ENCODE assay signal across 20 cellular contexts in genomic region chr16:66918803-66919568, GRCh38. TPM values are rescaled to one million over a fixed set of nuclear protein-coding genes. Genes with fewer than 3 reads are reported as not detected.
DNase-seq lines count a peak whose midpoint lies in the region; FAIRE-seq and TF ChIP-seq lines count a peak whose summit lies in the region.
"Had no signal": no experiment of that assay in that cellular context is flagged by ENCODE, and none has a peak within 500 bp of the region (broad histone marks: within the 10 kb centered on the region; RNA-seq: fewer than 3 reads in every experiment).

Gene CDH16 (minus strand): TSS chr16:66918885. CDS start chr16:66918065, 820 bp downstream.

- TF ChIP-seq CTCF in left ventricle myocardium inferior (IDR thresholded peaks at IDR 0.05; ENCODE audit: borderline replicate concordance): no peak
- no peak for TF ChIP-seq CTCF in brain microvascular endothelial cell (IDR thresholded peaks at IDR 0.05; ENCODE audit: low read depth, low read length, missing control alignments)

- H3K27me3 ChIP-seq in left ventricle myocardium inferior (ENCODE audit: low read depth) (peaks cover 23% of the 10 kb centered on the region), neuronal stem cell (ENCODE audit: control insufficient read depth in 3 of 3, insufficient read depth in 3 of 3, low read depth in 1 of 3, low read length in 3 of 3) (peaks cover 0 to 54% (median 8%) of the 10 kb centered on the region in 3 experiments), brain microvascular endothelial cell (replicated peaks) (peaks cover 9% of the 10 kb centered on the region)
- H3K27me3 ChIP-seq: sigmoid colon, vagina had no signal

- no CpG with 5 or more reads among the region's 7 CpGs for WGBS in neuronal stem cell (ENCODE audit: extremely low coverage in 2 of 2, insufficient read length in 2 of 2, insufficient replicate concordance in 1 of 2), 2 donors

- in situ Hi-C loops in brain microvascular endothelial cell (cut with HindIII; ENCODE audit: low pct_ligation_motif_present, low sequenced_read_pairs): no loop called here

- H3K4ac ChIP-seq in neuronal stem cell (ENCODE audit: low read length): no peak within 1 kb of the TSS

- H3K18ac ChIP-seq in neuronal stem cell (ENCODE audit: low read length): peak within 1 kb of the TSS; percentile 66

- peaks cover 51% of the 10 kb centered on the region for H3K4me1 ChIP-seq in left ventricle myocardium inferior
- peaks cover 0 to 18% of the 10 kb centered on the region in 2 donors for H3K4me1 ChIP-seq in neuronal stem cell (ENCODE audit: control insufficient read depth in 2 of 2, insufficient read depth in 1 of 2, low read depth in 1 of 2, low read length in 2 of 2)
- H3K4me1 ChIP-seq: vagina had no signal

- no peak within 1 kb of the TSS for H2BK120ac ChIP-seq in neuronal stem cell (ENCODE audit: low read depth, low read length)

- H2BK15ac ChIP-seq in neuronal stem cell (ENCODE audit: low read length): no peak within 1 kb of the TSS

- DNase-seq in COLO668 (lab: John Stamatoyannopoulos, UW; ENCODE audit: unreplicated experiment): peak; percentile 69
- DNase-seq in RCC 7860 (ENCODE audit: low spot score): peak; percentile 88
- DNase-seq in left ventricle myocardium inferior: no peak
- DNase-seq in neuronal stem cell (ENCODE audit: low spot score): no peak
- DNase-seq in brain microvascular endothelial cell: no peak
- no peak for DNase-seq in NCI-H1436 (lab: John Stamatoyannopoulos, UW)
- no peak for DNase-seq in DMS114 treated with DMSO at 0.1 percent for 48 hours (lab: John Stamatoyannopoulos, UW; ENCODE audit: unreplicated experiment)
- DNase-seq in posterior vena cava (ENCODE audit: low spot score): no peak
- DNase-seq: activated CD8-positive, alpha-beta T cell treated with anti-CD3 and anti-CD28 coated beads for 36 hours; activated T-cell treated with anti-CD3 and anti-CD28 coated beads, Interleukin-2, amount 50 U/mL, for 72 hours; H9; NCI-H1930; NCI-H524 treated with DMSO at 0.1 percent for 48 hours; sigmoid colon; SJCRH30; stimulated activated CD4-positive, alpha-beta T cell treated with anti-CD3 and anti-CD28 coated beads, Interleukin-2, amount 100 ng/mL, for 24 hours had no signal

- intact Hi-C loops in left ventricle myocardium inferior (cut with micrococcal nuclease): no loop called here
- intact Hi-C loops in posterior vena cava (cut with DNase I): no loop called here

- peak within 1 kb of the TSS; percentile 78 for H3K9ac ChIP-seq in neuronal stem cell (ENCODE audit: low read depth, low read length, poor library complexity)

- no peak within 1 kb of the TSS for H2BK12ac ChIP-seq in neuronal stem cell (ENCODE audit: low read length)

- no peak within 1 kb of the TSS for H3K14ac ChIP-seq in neuronal stem cell (ENCODE audit: low read length)

- H3K9me3 ChIP-seq in left ventricle myocardium inferior (replicated peaks): no peaks in the 10 kb centered on the region
- no peaks in the 10 kb centered on the region for H3K9me3 ChIP-seq in neuronal stem cell (replicated peaks in 1 of 2; ENCODE audit: control insufficient read depth in 2 of 2, insufficient read depth in 1 of 2, low read depth in 1 of 2, low read length in 2 of 2)
- H3K9me3 ChIP-seq: sigmoid colon, SJCRH30, vagina had no signal

- FAIRE-seq in RCC 7860 (lab: Jason Lieb, UNC): peak; percentile 93
- FAIRE-seq: K562 had no signal

- H2AK5ac ChIP-seq in neuronal stem cell (ENCODE audit: low read depth, low read length): peak within 1 kb of the TSS; percentile 31

- H3K27ac ChIP-seq in left ventricle myocardium inferior (replicated peaks) (peak within 1 kb of the TSS; percentile 96), neuronal stem cell (replicated peaks; ENCODE audit: low read length) (no peak within 1 kb of the TSS), brain microvascular endothelial cell (no peak within 1 kb of the TSS)
- H3K27ac ChIP-seq: SJCRH30, vagina had no signal

- no peaks in the 10 kb centered on the region for H3K79me1 ChIP-seq in neuronal stem cell (ENCODE audit: low read depth, low read length)

- H3K4me3 ChIP-seq in left ventricle myocardium inferior (no peak within 1 kb of the TSS), neuronal stem cell (ENCODE audit: low read length in 2 of 2) (no peak within 1 kb of the TSS), brain microvascular endothelial cell (ENCODE audit: low read depth, low read length) (no peak within 1 kb of the TSS)
- H3K4me3 ChIP-seq: K562, sigmoid colon, SJCRH30, vagina had no signal

- H4K8ac ChIP-seq in neuronal stem cell (ENCODE audit: low read depth, low read length): no peak within 1 kb of the TSS

- H3K23ac ChIP-seq in neuronal stem cell (ENCODE audit: low read depth, low read length, poor library complexity): peak within 1 kb of the TSS; percentile 25

- H4K91ac ChIP-seq in neuronal stem cell (ENCODE audit: low read depth, low read length, poor library complexity): no peak within 1 kb of the TSS

- no peak within 1 kb of the TSS for H2BK5ac ChIP-seq in neuronal stem cell (ENCODE audit: low read length)

- H3K4me2 ChIP-seq in neuronal stem cell (ENCODE audit: insufficient read depth, low read length, poor library complexity, severe bottlenecking): no peak within 1 kb of the TSS

- no peak within 1 kb of the TSS for H2AFZ ChIP-seq in neuronal stem cell (ENCODE audit: low read length)

- H3K36me3 ChIP-seq in left ventricle myocardium inferior (peaks cover 15% of the 10 kb centered on the region), neuronal stem cell (replicated peaks in 1 of 2; ENCODE audit: control insufficient read depth in 2 of 2, insufficient read depth in 2 of 2, low read length in 2 of 2) (no peaks in the 10 kb centered on the region), brain microvascular endothelial cell (replicated peaks) (no peaks in the 10 kb centered on the region)
- H3K36me3 ChIP-seq: SJCRH30, vagina had no signal

RNA-seq across cellular contexts. Expression of gene CDH16, which starts in this region (rescaled TPM):
- total RNA-seq in left ventricle myocardium inferior: not detected
- polyA plus RNA-seq in neuronal stem cell (2013, experiment 1 of 2): not detected
- polyA plus RNA-seq in neuronal stem cell (2013, experiment 2 of 2): not detected
- not detected for total RNA-seq in posterior vena cava
- total RNA-seq: activated CD8-positive, alpha-beta T cell treated with anti-CD3 and anti-CD28 coated beads for 36 hours; activated T-cell treated with anti-CD3 and anti-CD28 coated beads, Interleukin-2, amount 50 U/mL, for 72 hours; H9; K562; OCI-LY7; sigmoid colon; SJCRH30; WTC11 had no signal
- polyA plus RNA-seq: K562 had no signal

Comparison
In these comparisons a context has a peak if more than half of its experiments do, and no peak if none do; other contexts are left out.
1. DNase-seq: peak in COLO668 (single experiment) and RCC 7860 (single experiment); none in left ventricle myocardium inferior (single experiment), neuronal stem cell (single experiment), brain microvascular endothelial cell (single experiment), NCI-H1436 (single experiment), DMS114 treated with DMSO at 0.1 percent for 48 hours (single experiment) and posterior vena cava (single experiment).